Comparison of ENCODE assay signal across 14 cellular contexts in the genomic region with DNA sequence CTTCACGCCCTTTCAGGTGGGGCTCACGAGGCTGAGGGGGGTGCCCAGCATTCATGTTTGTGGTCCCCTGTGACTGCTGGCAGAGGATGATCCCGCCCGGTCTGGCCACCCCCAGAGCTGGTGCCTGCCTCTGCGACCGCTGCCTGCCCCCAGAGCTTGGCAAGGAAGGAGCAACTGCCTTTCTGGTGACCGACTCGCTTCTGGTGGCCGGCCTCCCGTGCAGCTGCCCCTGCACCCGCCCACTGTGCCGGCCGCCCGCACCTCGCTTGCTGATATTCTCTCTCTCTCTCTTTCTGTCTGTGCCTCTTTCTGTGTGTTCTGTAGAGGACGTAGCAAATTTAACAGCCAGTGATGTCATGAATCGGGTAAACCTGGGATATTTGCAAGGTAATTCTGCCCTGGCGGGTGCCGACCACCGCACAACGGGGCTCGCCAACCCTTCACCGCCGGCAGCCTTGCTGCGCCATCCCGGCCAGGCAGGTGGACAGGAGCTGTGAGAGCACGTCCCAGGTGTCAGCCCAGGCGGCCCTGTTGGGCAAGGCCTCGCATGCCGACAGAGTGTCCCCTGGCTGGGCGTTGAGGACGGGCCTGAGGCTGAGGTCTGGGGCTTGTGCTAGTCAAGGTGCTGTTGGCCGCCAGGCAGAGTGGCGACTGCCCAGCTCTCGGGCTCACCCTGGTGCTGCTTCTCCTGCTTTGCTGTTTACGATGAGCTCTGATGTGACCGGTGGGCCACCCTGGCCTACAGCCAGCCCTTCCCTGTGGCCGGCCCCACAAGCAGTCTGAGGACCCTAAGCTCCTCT.
A peak's percentile ranks its signal among the peaks of the same experiment; 100 is the strongest.
DNase-seq lines count a peak whose midpoint lies in the region; ATAC-seq and TF ChIP-seq lines count a peak whose summit lies in the region.
"Had no signal": no experiment of that assay in that cellular context is flagged by ENCODE, and none has a peak within 500 bp of the region (broad histone marks: within the 10 kb centered on the region; RNA-seq: fewer than 3 reads in every experiment).

No MANE protein-coding gene starts in this region.

- H3K27me3 Mint-ChIP-seq in WTC11 (ENCODE audit: low read depth) (no peaks in the 10 kb centered on the region), neural progenitor cell (ENCODE audit: insufficient read depth, low read depth) (peaks cover 4% of the 10 kb centered on the region)

- H3K79me2 ChIP-seq in neural progenitor cell (ENCODE audit: low read depth): no peaks in the 10 kb centered on the region

- H3K9ac ChIP-seq in neural progenitor cell: no peak overlapping the region

- no peak overlapping the region for H3K4me3 ChIP-seq in neural progenitor cell
- H3K4me3 ChIP-seq: A549 had no signal

- H3K27ac ChIP-seq in 22Rv1: no peak overlapping the region
- no peak overlapping the region for H3K27ac ChIP-seq in neural progenitor cell
- H3K27ac ChIP-seq: A549 had no signal

- intact Hi-C loops in posterior cingulate gyrus (cut with DNase I): no loop called here
- intact Hi-C loops in sciatic nerve (cut with DNase I): no loop called here

- no peak overlapping the region for H3K4me2 ChIP-seq in neural progenitor cell
- H3K4me2 ChIP-seq: A549 had no signal

- H3K36me3 ChIP-seq in neural progenitor cell: no peaks in the 10 kb centered on the region

- H3K9me3 Mint-ChIP-seq in WTC11: no peaks in the 10 kb centered on the region
- no peaks in the 10 kb centered on the region for H3K9me3 Mint-ChIP-seq in neural progenitor cell
- H3K9me3 Mint-ChIP-seq: CD8-positive, alpha-beta memory T cell had no signal

- POLR2A ChIA-PET in WTC11 (lab: Charles Lee): no interaction called here

- peak overlapping the region; percentile 50 for H3K27ac Mint-ChIP-seq in WTC11
- H3K27ac Mint-ChIP-seq in neural progenitor cell: peak overlapping the region; percentile 91
- H3K27ac Mint-ChIP-seq: CD8-positive, alpha-beta memory T cell had no signal

- CTCF ChIA-PET in WTC11 (lab: Charles Lee): interaction anchor here (0.7 to 5.4 kb wide), 5 partner anchors 10 to 265 kb away, joined by 3 to 27 read pairs (median 3); no protein-coding TSS in a partner anchor

- ATAC-seq in WTC11 (no peak), sciatic nerve (no peak)
- ATAC-seq: A549 had no signal

- no peaks in the 10 kb centered on the region for H3K4me1 ChIP-seq in neural progenitor cell
- H3K4me1 ChIP-seq: A549, BE2C had no signal

- no peaks in the 10 kb centered on the region for H3F3A ChIP-seq in neural progenitor cell (ENCODE audit: low read depth)

- H3K36me3 Mint-ChIP-seq in WTC11 (no peaks in the 10 kb centered on the region), neural progenitor cell (no peaks in the 10 kb centered on the region)
- H3K36me3 Mint-ChIP-seq: CD8-positive, alpha-beta memory T cell had no signal

- H3K9me3 ChIP-seq in neural progenitor cell (ENCODE audit: low read depth): no peaks in the 10 kb centered on the region
- H3K9me3 ChIP-seq: A549, BE2C, Caco-2 had no signal

- H3K4me1 Mint-ChIP-seq in WTC11 (no peaks in the 10 kb centered on the region), neural progenitor cell (no peaks in the 10 kb centered on the region)
- H3K4me1 Mint-ChIP-seq: CD8-positive, alpha-beta memory T cell had no signal

- no peaks in the 10 kb centered on the region for H3K27me3 ChIP-seq in neural progenitor cell
- H3K27me3 ChIP-seq: BE2C had no signal

- TF ChIP-seq CTCF in 22Rv1 (IDR thresholded peaks at IDR 0.05): 0 out of 2 replicates have a peak, but pooled peaks have one; percentile 7
- no peak for TF ChIP-seq CTCF in GM13977 (IDR thresholded peaks at IDR 0.05; ENCODE audit: extremely low read depth, insufficient read depth, missing control alignments)
- TF ChIP-seq CTCF in WTC11 (IDR thresholded peaks at IDR 0.05): no peak
- TF ChIP-seq CTCF in neural progenitor cell (IDR thresholded peaks at IDR 0.05): no peak

- peak; percentile 38 for DNase-seq in GM13977 (ENCODE audit: low spot score)
- DNase-seq in WTC11 (ENCODE audit: low spot score): no peak
- DNase-seq in neural progenitor cell (ENCODE audit: low spot score): no peak
- DNase-seq in HK-2 (ENCODE audit: unreplicated experiment): no peak
- DNase-seq in posterior cingulate gyrus: no peak
- no peak for DNase-seq in sciatic nerve (ENCODE audit: low spot score)
- no peak for DNase-seq in SHP77 (lab: John Stamatoyannopoulos, UW)
- DNase-seq: BE2C; CD8-positive, alpha-beta memory T cell; DND-41; GDM1 had no signal

- no peak overlapping the region for H3K4me3 Mint-ChIP-seq in WTC11
- H3K4me3 Mint-ChIP-seq in neural progenitor cell: no peak overlapping the region
- H3K4me3 Mint-ChIP-seq: CD8-positive, alpha-beta memory T cell had no signal

- in situ Hi-C loops in GM13977 (cut with MboI; ENCODE audit: low pct_unique_long_range_greater_than_20kb, low sequenced_read_pairs, unreplicated experiment): no loop called here

- no peaks in the 10 kb centered on the region for H4K20me1 ChIP-seq in neural progenitor cell (ENCODE audit: low read depth)

- H2AFZ ChIP-seq in neural progenitor cell (replicated peaks): no peak overlapping the region

TF ChIP-seq in WTC11, 78 proteins besides CTCF, POLR2A, EP300 and RAD21:
- TF ChIP-seq ZNF396 (CRISPR knock-in tag; IDR thresholded peaks at IDR 0.05; ENCODE audit: borderline replicate concordance): no peak
- TF ChIP-seq NFATC4 (CRISPR knock-in tag; IDR thresholded peaks at IDR 0.05): no peak
- TF ChIP-seq, protein P1, sequence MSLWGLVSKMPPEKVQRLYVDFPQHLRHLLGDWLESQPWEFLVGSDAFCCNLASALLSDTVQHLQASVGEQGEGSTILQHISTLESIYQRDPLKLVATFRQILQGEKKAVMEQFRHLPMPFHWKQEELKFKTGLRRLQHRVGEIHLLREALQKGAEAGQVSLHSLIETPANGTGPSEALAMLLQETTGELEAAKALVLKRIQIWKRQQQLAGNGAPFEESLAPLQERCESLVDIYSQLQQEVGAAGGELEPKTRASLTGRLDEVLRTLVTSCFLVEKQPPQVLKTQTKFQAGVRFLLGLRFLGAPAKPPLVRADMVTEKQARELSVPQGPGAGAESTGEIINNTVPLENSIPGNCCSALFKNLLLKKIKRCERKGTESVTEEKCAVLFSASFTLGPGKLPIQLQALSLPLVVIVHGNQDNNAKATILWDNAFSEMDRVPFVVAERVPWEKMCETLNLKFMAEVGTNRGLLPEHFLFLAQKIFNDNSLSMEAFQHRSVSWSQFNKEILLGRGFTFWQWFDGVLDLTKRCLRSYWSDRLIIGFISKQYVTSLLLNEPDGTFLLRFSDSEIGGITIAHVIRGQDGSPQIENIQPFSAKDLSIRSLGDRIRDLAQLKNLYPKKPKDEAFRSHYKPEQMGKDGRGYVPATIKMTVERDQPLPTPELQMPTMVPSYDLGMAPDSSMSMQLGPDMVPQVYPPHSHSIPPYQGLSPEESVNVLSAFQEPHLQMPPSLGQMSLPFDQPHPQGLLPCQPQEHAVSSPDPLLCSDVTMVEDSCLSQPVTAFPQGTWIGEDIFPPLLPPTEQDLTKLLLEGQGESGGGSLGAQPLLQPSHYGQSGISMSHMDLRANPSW (CRISPR knock-in tag; conservative IDR thresholded peaks at IDR 0.05; ENCODE audit: low read depth): no peak
- TF ChIP-seq NFE2L1 (CRISPR knock-in tag; IDR thresholded peaks at IDR 0.05): no peak
- TF ChIP-seq NR2C2 (CRISPR knock-in tag; IDR thresholded peaks at IDR 0.05): no peak
- TF ChIP-seq ZNF281 (CRISPR knock-in tag; IDR thresholded peaks at IDR 0.05): no peak
- TF ChIP-seq ZNF232 (CRISPR knock-in tag; IDR thresholded peaks at IDR 0.05): no peak
- TF ChIP-seq, protein P2, sequence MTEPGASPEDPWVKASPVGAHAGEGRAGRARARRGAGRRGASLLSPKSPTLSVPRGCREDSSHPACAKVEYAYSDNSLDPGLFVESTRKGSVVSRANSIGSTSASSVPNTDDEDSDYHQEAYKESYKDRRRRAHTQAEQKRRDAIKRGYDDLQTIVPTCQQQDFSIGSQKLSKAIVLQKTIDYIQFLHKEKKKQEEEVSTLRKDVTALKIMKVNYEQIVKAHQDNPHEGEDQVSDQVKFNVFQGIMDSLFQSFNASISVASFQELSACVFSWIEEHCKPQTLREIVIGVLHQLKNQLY (CRISPR knock-in tag; IDR thresholded peaks at IDR 0.05): no peak
- TF ChIP-seq, protein P3, sequence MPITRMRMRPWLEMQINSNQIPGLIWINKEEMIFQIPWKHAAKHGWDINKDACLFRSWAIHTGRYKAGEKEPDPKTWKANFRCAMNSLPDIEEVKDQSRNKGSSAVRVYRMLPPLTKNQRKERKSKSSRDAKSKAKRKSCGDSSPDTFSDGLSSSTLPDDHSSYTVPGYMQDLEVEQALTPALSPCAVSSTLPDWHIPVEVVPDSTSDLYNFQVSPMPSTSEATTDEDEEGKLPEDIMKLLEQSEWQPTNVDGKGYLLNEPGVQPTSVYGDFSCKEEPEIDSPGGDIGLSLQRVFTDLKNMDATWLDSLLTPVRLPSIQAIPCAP (CRISPR knock-in tag; IDR thresholded peaks at IDR 0.05): no peak
- no peak for TF ChIP-seq IRF2 (CRISPR knock-in tag; IDR thresholded peaks at IDR 0.05; ENCODE audit: borderline replicate concordance, low read depth)
- TF ChIP-seq RORB (CRISPR knock-in tag; IDR thresholded peaks at IDR 0.05): no peak
- TF ChIP-seq TEAD1 (CRISPR knock-in tag; IDR thresholded peaks at IDR 0.05): no peak
- no peak for TF ChIP-seq TP53 (CRISPR knock-in tag; IDR thresholded peaks at IDR 0.05)
- TF ChIP-seq ZNF263 (CRISPR knock-in tag; IDR thresholded peaks at IDR 0.05; ENCODE audit: low read depth): no peak
